ENCODE assay signal across 13 cellular contexts in the genomic region with DNA sequence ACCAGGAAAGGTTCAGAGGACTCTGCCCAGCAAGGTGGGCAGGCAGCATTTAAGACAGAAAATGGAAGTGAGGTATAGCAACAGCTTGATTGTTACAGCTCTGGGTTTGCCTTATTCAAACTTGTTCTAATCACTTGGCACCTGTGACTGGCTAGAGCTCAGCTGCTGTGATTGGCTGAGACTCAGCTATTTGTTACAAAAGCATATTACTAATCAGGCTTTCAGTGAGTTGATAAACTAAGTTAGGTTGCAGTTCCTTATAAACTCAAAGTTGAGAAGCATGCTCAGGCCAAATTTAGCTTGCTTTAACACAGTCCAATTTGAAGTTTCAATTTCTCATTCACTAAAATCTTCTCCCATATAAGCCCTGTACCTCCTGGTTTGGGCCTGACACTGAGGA.
DNase-seq lines count a peak whose midpoint lies in the region; ATAC-seq and TF ChIP-seq lines count a peak whose summit lies in the region.
"Had no signal": no experiment of that assay in that cellular context is flagged by ENCODE, and none has a peak within 500 bp of the region (broad histone marks: within the 10 kb centered on the region; RNA-seq: fewer than 3 reads in every experiment).

No MANE protein-coding gene starts in this region.

- DNase-seq in DMS53 (lab: John Stamatoyannopoulos, UW) = peak; percentile 23
- DNase-seq in DMS53 treated with DMSO at 0.1 percent for 48 hours (lab: John Stamatoyannopoulos, UW; ENCODE audit: unreplicated experiment) = no peak
- no peak for DNase-seq in nephron progenitor cell
- DNase-seq in C1 segment of cervical spinal cord (lab: John Stamatoyannopoulos, UW) = no peak
- no peak for DNase-seq in T-helper 2 cell
- DNase-seq in NCI-H524 (lab: John Stamatoyannopoulos, UW) = no peak
- DNase-seq: activated CD8-positive, alpha-beta memory T cell treated with anti-CD3 and anti-CD28 coated beads, Interleukin-2, amount 50 U/mL, for 48 hours; NCI-H2227 treated with DMSO at 0.1 percent for 48 hours; SW 1271 had no signal

- H3K4me1 Mint-ChIP-seq in nephron progenitor cell = no peaks in the 10 kb centered on the region
- H3K4me1 Mint-ChIP-seq: central memory CD8-positive, alpha-beta T cell had no signal

- ATAC-seq in GM21825 (IDR thresholded peaks at IDR 0.05; ENCODE audit: unreplicated experiment) = peak; percentile 51
- ATAC-seq in HG03432 (IDR thresholded peaks at IDR 0.05; ENCODE audit: unreplicated experiment) = peak; percentile 54

- no peaks in the 10 kb centered on the region for H3K9me3 Mint-ChIP-seq in nephron progenitor cell
- H3K9me3 Mint-ChIP-seq: central memory CD8-positive, alpha-beta T cell; stimulated activated naive CD8-positive, alpha-beta T cell treated with anti-CD3 and anti-CD28 coated beads, Interleukin-15, Interleukin-2, amounts not matched to agents 100 ng/mL and 50 ng/mL, for 24 hours had no signal

- no peak for TF ChIP-seq CTCF in nephron progenitor cell (IDR thresholded peaks at IDR 0.05)

- peaks cover 10% of the 10 kb centered on the region for H3K27me3 Mint-ChIP-seq in nephron progenitor cell (ENCODE audit: low read depth, poor library complexity)

- peak overlapping the region; percentile 43 for H3K27ac Mint-ChIP-seq in nephron progenitor cell
- H3K27ac Mint-ChIP-seq: stimulated activated naive CD8-positive, alpha-beta T cell treated with anti-CD3 and anti-CD28 coated beads, Interleukin-15, Interleukin-2, amounts not matched to agents 100 ng/mL and 50 ng/mL, for 24 hours had no signal

- H3K36me3 Mint-ChIP-seq in nephron progenitor cell (ENCODE audit: low read depth) = no peaks in the 10 kb centered on the region

- no peak overlapping the region for H3K4me3 Mint-ChIP-seq in nephron progenitor cell
- H3K4me3 Mint-ChIP-seq: central memory CD8-positive, alpha-beta T cell; stimulated activated naive CD8-positive, alpha-beta T cell treated with anti-CD3 and anti-CD28 coated beads, Interleukin-15, Interleukin-2, amounts not matched to agents 100 ng/mL and 50 ng/mL, for 24 hours had no signal
